Comparison of ENCODE assay signal across 8 cellular contexts in the genomic region with DNA sequence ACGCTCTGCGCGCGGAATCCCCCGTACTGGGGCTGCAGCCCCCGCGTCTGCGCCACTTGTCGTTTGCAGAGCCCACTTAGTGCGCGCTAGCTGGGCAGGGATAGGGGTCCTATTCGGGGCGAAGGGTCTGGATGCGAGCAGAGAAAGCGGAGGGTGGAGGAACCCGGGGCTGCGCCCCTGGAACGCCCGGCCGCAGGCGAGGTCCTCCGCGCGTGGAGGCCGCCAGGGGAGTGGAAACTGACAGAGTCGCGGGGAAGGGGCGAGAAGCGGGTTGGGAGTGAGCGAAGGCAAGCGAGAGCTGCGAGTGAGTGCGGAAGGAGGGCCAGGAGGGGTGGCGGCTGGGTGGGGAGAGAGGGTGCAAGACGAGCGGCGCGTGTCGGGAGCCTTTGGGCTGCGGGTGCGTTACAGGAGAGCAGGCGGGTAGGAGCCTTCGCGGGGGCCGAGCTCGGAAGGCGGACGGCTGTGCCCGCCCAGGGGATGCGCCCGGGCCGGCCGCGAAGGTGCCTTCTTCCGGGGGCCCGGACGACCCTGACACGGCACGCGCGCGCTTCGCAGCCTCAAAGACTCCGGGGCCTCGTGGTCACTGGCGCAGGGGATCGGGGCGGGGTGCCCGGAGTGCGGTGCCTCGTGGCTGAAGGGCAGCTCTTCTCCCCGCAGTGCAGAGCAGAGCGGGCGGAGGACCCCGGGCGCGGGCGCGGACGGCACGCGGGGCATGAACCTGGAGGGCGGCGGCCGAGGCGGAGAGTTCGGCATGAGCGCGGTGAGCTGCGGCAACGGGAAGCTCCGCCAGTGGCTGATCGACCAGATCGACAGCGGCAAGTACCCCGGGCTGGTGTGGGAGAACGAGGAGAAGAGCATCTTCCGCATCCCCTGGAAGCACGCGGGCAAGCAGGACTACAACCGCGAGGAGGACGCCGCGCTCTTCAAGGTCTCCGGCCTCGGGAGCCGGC. TPM values are rescaled to one million over a fixed set of nuclear protein-coding genes. Genes with fewer than 3 reads are reported as not detected.
A peak's percentile ranks its signal among the peaks of the same experiment; 100 is the strongest.
DNase-seq lines count a peak whose midpoint lies in the region; ATAC-seq lines count a peak whose summit lies in the region.

No MANE protein-coding gene starts in this region.

- ATAC-seq in HG02938 (IDR thresholded peaks at IDR 0.05; ENCODE audit: unreplicated experiment) = no peak

- peak overlapping the region; percentile 14 for H3K4me3 ChIP-seq in mesodermal cell (ENCODE audit: extremely low read depth, insufficient read depth, low read length, poor library complexity, severe bottlenecking)
- H3K4me3 ChIP-seq in urinary bladder (ENCODE audit: low read depth, low read length) = peak overlapping the region; percentile 33

- no peaks in the 10 kb centered on the region for H3K36me3 ChIP-seq in mesodermal cell (ENCODE audit: control insufficient read depth, insufficient read depth, low read length)
- no peaks in the 10 kb centered on the region for H3K36me3 ChIP-seq in urinary bladder (ENCODE audit: insufficient read depth)

- H3K4me1 ChIP-seq in mesodermal cell (ENCODE audit: control insufficient read depth, insufficient read depth, low read length, poor library complexity, severe bottlenecking) (peaks cover 9% of the 10 kb centered on the region), urinary bladder (ENCODE audit: insufficient read depth) (peaks cover 3% of the 10 kb centered on the region)

- H3K27ac ChIP-seq in mesodermal cell (ENCODE audit: low read depth, low read length, severe bottlenecking) = no peak overlapping the region
- H3K27ac ChIP-seq in urinary bladder (ENCODE audit: low read depth) = no peak overlapping the region

- peak; percentile 29 for DNase-seq in activated T-cell treated with anti-CD3 and anti-CD28 coated beads for 1 hour (ENCODE audit: low read depth)
- no peak for DNase-seq in activated T-cell treated with anti-CD3 and anti-CD28 coated beads for 4 hours
- DNase-seq in central memory CD4-positive, alpha-beta T cell = peak; percentile 24
- no peak for DNase-seq in NCI-H510A treated with DMSO at 0.1 percent for 48 hours (lab: John Stamatoyannopoulos, UW)
- no peak for DNase-seq in NCI-H2227 treated with DMSO at 0.1 percent for 48 hours (lab: John Stamatoyannopoulos, UW)

- WGBS in mesodermal cell (ENCODE audit: insufficient coverage in 2 of 2), 2 experiments = 1 to 2% methylated on average over 62 to 103 of the region's 108 CpGs
- 1% methylated on average over 108 of the region's 108 CpGs for WGBS in urinary bladder

- no peaks in the 10 kb centered on the region for H3K9me3 ChIP-seq in mesodermal cell (ENCODE audit: control insufficient read depth, low read length)

RNA-seq across cellular contexts. Expression of gene IRF4, which starts 1.2 kb away (rescaled TPM):
- polyA plus RNA-seq in mesodermal cell (2013, experiment 1 of 2) = 0.15 TPM
- 0.05 TPM for polyA plus RNA-seq in mesodermal cell (2013, experiment 2 of 2)
- total RNA-seq in urinary bladder = 2.0 TPM
- 0.30 TPM for polyA plus RNA-seq in urinary bladder

Comparison
In these comparisons a context has a peak if more than half of its experiments do, and no peak if none do; other contexts are left out.
1. DNase-seq: peak in activated T-cell treated with anti-CD3 and anti-CD28 coated beads for 1 hour (single experiment) and central memory CD4-positive, alpha-beta T cell (single experiment); none in activated T-cell treated with anti-CD3 and anti-CD28 coated beads for 4 hours (single experiment), NCI-H510A treated with DMSO at 0.1 percent for 48 hours (single experiment) and NCI-H2227 treated with DMSO at 0.1 percent for 48 hours (single experiment).